ENCODE assay signal across 18 cellular contexts in genomic region chr9:121963542-121963995, GRCh38.
DNase-seq lines count a peak whose midpoint lies in the region; ATAC-seq, FAIRE-seq and TF ChIP-seq lines count a peak whose summit lies in the region.
"Had no signal": no experiment of that assay in that cellular context is flagged by ENCODE, and none has a peak within 500 bp of the region (broad histone marks: within the 10 kb centered on the region; RNA-seq: fewer than 3 reads in every experiment).

No MANE protein-coding gene starts in this region.

- peak overlapping the region; percentile 96 for H3K4me2 ChIP-seq in keratinocyte (ENCODE audit: control insufficient read depth, extremely low read depth, insufficient read depth, low read depth, low read length)

- intact Hi-C loops in lower lobe of right lung (cut with DNase I): no loop called here

- H3K27ac ChIP-seq in brain microvascular endothelial cell (peak overlapping the region; percentile 30), keratinocyte (ENCODE audit: control insufficient read depth, insufficient read depth, low read length) (peak overlapping the region; percentile 89), lower lobe of right lung (no peak overlapping the region)
- H3K27ac ChIP-seq: right atrium auricular region, upper lobe of left lung had no signal

- ATAC-seq in HG02884 (IDR thresholded peaks at IDR 0.05; ENCODE audit: unreplicated experiment): no peak
- ATAC-seq in HG02588 (IDR thresholded peaks at IDR 0.05; ENCODE audit: unreplicated experiment): no peak
- no peak for ATAC-seq in lower lobe of right lung
- ATAC-seq: activated CD8-positive, alpha-beta T cell treated with anti-CD3 and anti-CD28 coated beads for 36 hours; activated T-helper 17 cell treated with anti-CD3 and anti-CD28 coated beads, Interleukin-2, amount 50 U/mL, for 72 hours had no signal

- H3K9ac ChIP-seq in keratinocyte (ENCODE audit: control insufficient read depth, extremely low read depth, insufficient read depth, low read length): peak overlapping the region; percentile 80

- H3K36me3 ChIP-seq in brain microvascular endothelial cell (replicated peaks): no peaks in the 10 kb centered on the region
- H3K36me3 ChIP-seq in keratinocyte (ENCODE audit: control insufficient read depth in 2 of 2, extremely low read depth in 1 of 2, insufficient read depth in 2 of 2, low read length in 2 of 2): peaks cover 0 to 2% of the 10 kb centered on the region in 2 experiments
- H3K36me3 ChIP-seq in lower lobe of right lung: no peaks in the 10 kb centered on the region
- H3K36me3 ChIP-seq: right atrium auricular region, upper lobe of left lung had no signal

- dilution Hi-C loops in keratinocyte (cut with MboI; ENCODE audit: extremely low pct_ligation_motif_present, low sequenced_read_pairs): no loop called here

- H4K20me1 ChIP-seq in keratinocyte (ENCODE audit: control insufficient read depth, extremely low read depth, insufficient read depth, low read length): no peaks in the 10 kb centered on the region

- H3K4me1 ChIP-seq in keratinocyte (ENCODE audit: control insufficient read depth, extremely low read depth, insufficient read depth, low read length): peaks cover 49% of the 10 kb centered on the region
- H3K4me1 ChIP-seq in lower lobe of right lung: no peaks in the 10 kb centered on the region
- H3K4me1 ChIP-seq: right atrium auricular region, upper lobe of left lung had no signal

- TF ChIP-seq CTCF in brain microvascular endothelial cell (IDR thresholded peaks at IDR 0.05; ENCODE audit: low read depth, low read length, missing control alignments) (no peak), keratinocyte (optimal IDR thresholded peaks at IDR 0.05 in 1 of 3, IDR thresholded peaks at IDR 0.05 in 1 of 3, conservative IDR thresholded peaks at IDR 0.05 in 1 of 3; ENCODE audit: extremely low read depth in 1 of 3, insufficient read depth in 2 of 3, low read length in 3 of 3) (no peak), lower lobe of right lung (IDR thresholded peaks at IDR 0.05) (no peak)

- H3K27me3 ChIP-seq in brain microvascular endothelial cell (replicated peaks): no peaks in the 10 kb centered on the region
- no peaks in the 10 kb centered on the region for H3K27me3 ChIP-seq in keratinocyte (ENCODE audit: control insufficient read depth, extremely low read depth, insufficient read depth, low read length)
- no peaks in the 10 kb centered on the region for H3K27me3 ChIP-seq in lower lobe of right lung (ENCODE audit: low read depth)
- H3K27me3 ChIP-seq: right atrium auricular region, upper lobe of left lung had no signal

- peaks cover 3% of the 10 kb centered on the region for H3K9me1 ChIP-seq in keratinocyte (ENCODE audit: control insufficient read depth, extremely low read depth, insufficient read depth, low read length)

- DNase-seq in Daoy (ENCODE audit: low read depth) (peak; percentile 71), LHCN-M2 (ENCODE audit: low read depth) (peak; percentile 24), brain microvascular endothelial cell (peak; percentile 70), keratinocyte (ENCODE audit: low read depth, low spot score) (no peak), DMS114 treated with DMSO at 0.1 percent for 48 hours (lab: John Stamatoyannopoulos, UW; ENCODE audit: unreplicated experiment) (no peak), lower lobe of right lung (no peak)
- DNase-seq: activated CD8-positive, alpha-beta T cell treated with anti-CD3 and anti-CD28 coated beads for 36 hours; AML-193; anterior cingulate cortex; NCI-H1092; nephron progenitor cell; stimulated activated CD4-positive, alpha-beta T cell treated with anti-CD3 and anti-CD28 coated beads, Interleukin-4, amount 100 ng/mL, for 1 hour; upper lobe of left lung had no signal

- peak overlapping the region; percentile 27 for H3K4me3 ChIP-seq in brain microvascular endothelial cell (ENCODE audit: low read depth, low read length)
- H3K4me3 ChIP-seq in keratinocyte (ENCODE audit: control insufficient read depth in 2 of 3, extremely low read depth in 1 of 3, insufficient read depth in 2 of 3, low read depth in 1 of 3, low read length in 3 of 3): peak overlapping the region; percentile 47 to 92 (median 86)
- no peak overlapping the region for H3K4me3 ChIP-seq in lower lobe of right lung
- H3K4me3 ChIP-seq: lung, right atrium auricular region, upper lobe of left lung had no signal

- H3K9me3 ChIP-seq in keratinocyte (ENCODE audit: control insufficient read depth, low read depth, low read length) (no peaks in the 10 kb centered on the region), lower lobe of right lung (no peaks in the 10 kb centered on the region)
- H3K9me3 ChIP-seq: right atrium auricular region, upper lobe of left lung had no signal

- in situ Hi-C loops in brain microvascular endothelial cell (cut with HindIII; ENCODE audit: low pct_ligation_motif_present, low sequenced_read_pairs): loop anchor here (25.0 kb wide), 1 partner anchor 226 kb away; no protein-coding TSS in a partner anchor

- H3K79me2 ChIP-seq in keratinocyte (ENCODE audit: control insufficient read depth, insufficient read depth, low read length): peaks cover 46% of the 10 kb centered on the region

- H2AFZ ChIP-seq in keratinocyte (ENCODE audit: control insufficient read depth, low read length): peak overlapping the region; percentile 69

- no peak for FAIRE-seq in keratinocyte (lab: Jason Lieb, UNC)

Comparison
In these comparisons a context has a peak if more than half of its experiments do, and no peak if none do; other contexts are left out.
1. DNase-seq: peak in Daoy (single experiment), LHCN-M2 (single experiment) and brain microvascular endothelial cell (single experiment); none in keratinocyte (single experiment), DMS114 treated with DMSO at 0.1 percent for 48 hours (single experiment) and lower lobe of right lung (single experiment).